ENCODE assay signal across 7 cellular contexts in the genomic region with DNA sequence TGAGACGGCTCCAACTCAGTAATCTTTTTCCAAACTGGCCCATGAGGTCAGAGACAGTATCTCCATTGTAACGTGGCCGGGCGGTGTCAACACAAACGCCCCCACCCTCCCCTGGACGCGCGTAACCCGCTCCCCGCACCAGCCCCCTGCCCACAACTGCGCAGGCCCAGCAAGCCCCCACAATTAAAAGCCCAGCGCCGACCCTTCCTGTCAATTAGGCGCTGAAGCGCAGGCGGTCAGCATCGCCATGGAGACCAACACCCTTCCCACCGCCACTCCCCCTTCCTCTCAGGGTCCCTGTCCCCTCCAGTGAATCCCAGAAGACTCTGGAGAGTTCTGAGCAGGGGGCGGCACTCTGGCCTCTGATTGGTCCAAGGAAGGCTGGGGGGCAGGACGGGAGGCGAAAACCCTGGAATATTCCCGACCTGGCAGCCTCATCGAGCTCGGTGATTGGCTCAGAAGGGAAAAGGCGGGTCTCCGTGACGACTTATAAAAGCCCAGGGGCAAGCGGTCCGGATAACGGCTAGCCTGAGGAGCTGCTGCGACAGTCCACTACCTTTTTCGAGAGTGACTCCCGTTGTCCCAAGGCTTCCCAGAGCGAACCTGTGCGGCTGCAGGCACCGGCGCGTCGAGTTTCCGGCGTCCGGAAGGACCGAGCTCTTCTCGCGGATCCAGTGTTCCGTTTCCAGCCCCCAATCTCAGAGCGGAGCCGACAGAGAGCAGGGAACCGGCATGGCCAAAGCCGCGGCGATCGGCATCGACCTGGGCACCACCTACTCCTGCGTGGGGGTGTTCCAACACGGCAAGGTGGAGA. TPM values are rescaled to one million over a fixed set of nuclear protein-coding genes. Genes with fewer than 3 reads are reported as not detected.
A peak's percentile ranks its signal among the peaks of the same experiment; 100 is the strongest.
DNase-seq lines count a peak whose midpoint lies in the region; ATAC-seq, FAIRE-seq and TF ChIP-seq lines count a peak whose summit lies in the region.

A gene (plus strand): TSS at position 519 of the 814 bp plus-strand sequence. CDS start 214 bp downstream, at position 733.
A gene (minus strand): TSS at position 259 of the 814 bp plus-strand sequence. CDS start 3,311 bp downstream, outside the sequence.

- peaks cover 9% of the 10 kb centered on the region for H3K79me1 ChIP-seq in trophoblast cell (ENCODE audit: low read length)

- no peak within 1 kb of the TSS for H4K12ac ChIP-seq in trophoblast cell (ENCODE audit: low read depth, low read length)

- H4K91ac ChIP-seq in trophoblast cell (ENCODE audit: low read depth, low read length): peak within 1 kb of the TSS; percentile 89

- H2AK5ac ChIP-seq in trophoblast cell (ENCODE audit: low read length): no peak within 1 kb of the TSS

- H2AFZ ChIP-seq in K562 (ENCODE audit: low read depth, low read length) (peak within 1 kb of the TSS; percentile 82), trophoblast cell (ENCODE audit: insufficient read depth, low read length, poor library complexity) (peak within 1 kb of the TSS; percentile 47)

- under 1% methylated on average over 56 of the region's 56 CpGs for WGBS in K562 (ENCODE audit: insufficient coverage, low coverage, missing lambda C conversion rate)
- no CpG with 5 or more reads among the region's 56 CpGs for WGBS in trophoblast cell (ENCODE audit: extremely low coverage, insufficient coverage, insufficient read length)
- WGBS in aorta, 2 donors: 1% methylated on average over 56 of the region's 56 CpGs

- H3K9ac ChIP-seq in K562 (ENCODE audit: insufficient read depth in 1 of 2, low read depth in 2 of 2, low read length in 2 of 2) (peak within 1 kb of the TSS; percentile 78 to 88), trophoblast cell (ENCODE audit: low read length) (peak within 1 kb of the TSS; percentile 64)

- H3K36me3 ChIP-seq in K562 (ENCODE audit: control insufficient read depth, insufficient read depth, low read length) (peaks cover 23% of the 10 kb centered on the region), right atrium auricular region (no peaks in the 10 kb centered on the region), trophoblast cell (ENCODE audit: control insufficient read depth in 1 of 2, insufficient read depth in 2 of 2, low read length in 2 of 2) (no peaks in the 10 kb centered on the region), aorta (ENCODE audit: control insufficient read depth in 1 of 2, insufficient read depth in 2 of 2, low read length in 1 of 2) (no peaks in the 10 kb centered on the region)

- BruUV-seq in K562 (replicated peaks; lab: Mats Ljungman, UMichigan): no TSS peak

- H3K4me3 ChIP-seq in K562 (peak within 1 kb of the TSS; percentile 54), right atrium auricular region (peak within 1 kb of the TSS; percentile 56 to 61), trophoblast cell (ENCODE audit: low read depth, low read length) (peak within 1 kb of the TSS; percentile 66), aorta (ENCODE audit: low read length in 2 of 2) (peak within 1 kb of the TSS; percentile 36 to 39)

- peaks cover 44% of the 10 kb centered on the region for H3K79me2 ChIP-seq in K562 (ENCODE audit: control insufficient read depth, insufficient read depth, low read length)
- H3K79me2 ChIP-seq in trophoblast cell (ENCODE audit: control insufficient read depth, insufficient read depth, low read length, poor library complexity): no peaks in the 10 kb centered on the region

- FAIRE-seq in K562 (lab: Jason Lieb, UNC): peak; percentile 90

- in situ Hi-C loops in K562 (cut with MboI): no loop called here

- TF ChIP-seq CTCF in K562 (IDR thresholded peaks at IDR 0.05 in 2 of 3, conservative IDR thresholded peaks at IDR 0.05 in 1 of 3; ENCODE audit: insufficient read depth in 2 of 3, low read depth in 1 of 3, low read length in 3 of 3): 0 out of 6 replicates have a peak, but pooled peaks of 1 of the 3 experiments have one; percentile 1
- TF ChIP-seq CTCF in right atrium auricular region (IDR thresholded peaks at IDR 0.05): no peak

- H3K4me3 Mint-ChIP-seq in T-helper 1 cell treated with Interleukin-12 subunit alpha and Interleukin-12 subunit beta and Interleukin-4 antibody, amounts not matched to agents 30 μg/mL and 1 μg/mL, for 36 hours: peak within 1 kb of the TSS; percentile 90

- no peaks in the 10 kb centered on the region for H3K27me3 ChIP-seq in K562 (ENCODE audit: control insufficient read depth in 2 of 2, insufficient read depth in 2 of 2, low read length in 2 of 2)
- H3K27me3 ChIP-seq in right atrium auricular region: no peaks in the 10 kb centered on the region
- H3K27me3 ChIP-seq in trophoblast cell (ENCODE audit: insufficient read depth, low read length): no peaks in the 10 kb centered on the region
- H3K27me3 ChIP-seq in aorta (ENCODE audit: control insufficient read depth in 1 of 2, insufficient read depth in 2 of 2, low read length in 1 of 2): no peaks in the 10 kb centered on the region

- H4K20me1 ChIP-seq in K562 (replicated peaks; ENCODE audit: control insufficient read depth, insufficient read depth, low read length): peaks cover 16% of the 10 kb centered on the region

- H2BK120ac ChIP-seq in trophoblast cell (ENCODE audit: insufficient read depth, low read length, poor library complexity): peak within 1 kb of the TSS; percentile 79

- peaks cover 38% of the 10 kb centered on the region for H3K4me1 Mint-ChIP-seq in T-helper 1 cell treated with Interleukin-12 subunit alpha and Interleukin-12 subunit beta and Interleukin-4 antibody, amounts not matched to agents 30 μg/mL and 1 μg/mL, for 36 hours (ENCODE audit: low read depth)

- peak; percentile 96 for DNase-seq in NCI-H1105 treated with DMSO at 0.1 percent for 48 hours (lab: John Stamatoyannopoulos, UW)
- DNase-seq in K562 (ENCODE audit: extremely low read depth in 1 of 4, low spot score in 3 of 4): peak; percentile 97 to 100 (median 98)
- DNase-seq in right atrium auricular region (ENCODE audit: low spot score): peak; percentile 98
- DNase-seq in trophoblast cell: peak; percentile 88 to 91
- peak; percentile 98 for DNase-seq in aorta

- peak; percentile 100 for TF ChIP-seq POLR2A in K562 (conservative IDR thresholded peaks at IDR 0.05)

- H3K9me3 ChIP-seq in K562 (replicated peaks; ENCODE audit: control insufficient read depth, insufficient read depth, low read depth, low read length) (no peaks in the 10 kb centered on the region), right atrium auricular region (no peaks in the 10 kb centered on the region), trophoblast cell (ENCODE audit: insufficient read depth, low read depth, low read length) (peaks cover 1% of the 10 kb centered on the region), aorta (ENCODE audit: control insufficient read depth, low read length) (no peaks in the 10 kb centered on the region)

- H3K4me1 ChIP-seq in K562 (replicated peaks in 1 of 2; ENCODE audit: control insufficient read depth in 2 of 2, insufficient read depth in 2 of 2, low read length in 2 of 2): peaks cover 29 to 37% of the 10 kb centered on the region in 2 experiments
- H3K4me1 ChIP-seq in right atrium auricular region: peaks cover 0 to 36% of the 10 kb centered on the region in 2 donors
- peaks cover 6 to 8% of the 10 kb centered on the region in 2 experiments for H3K4me1 ChIP-seq in trophoblast cell (ENCODE audit: control insufficient read depth in 1 of 2, insufficient read depth in 2 of 2, low read length in 2 of 2)
- peaks cover 0 to 4% of the 10 kb centered on the region in 2 donors for H3K4me1 ChIP-seq in aorta (ENCODE audit: control insufficient read depth in 1 of 2, insufficient read depth in 2 of 2, low read length in 2 of 2)

- peak within 1 kb of the TSS; percentile 55 for H3K14ac ChIP-seq in trophoblast cell (ENCODE audit: low read length)

- H3K4ac ChIP-seq in trophoblast cell (ENCODE audit: low read depth, low read length): peak within 1 kb of the TSS; percentile 16

- peak within 1 kb of the TSS; percentile 78 for H2BK5ac ChIP-seq in trophoblast cell (ENCODE audit: low read depth, low read length, poor library complexity)

- no peaks in the 10 kb centered on the region for H3K27me3 Mint-ChIP-seq in T-helper 1 cell treated with Interleukin-12 subunit alpha and Interleukin-12 subunit beta and Interleukin-4 antibody, amounts not matched to agents 30 μg/mL and 1 μg/mL, for 36 hours (ENCODE audit: low read depth)

- H4K8ac ChIP-seq in trophoblast cell (ENCODE audit: low read depth, low read length): peak within 1 kb of the TSS; percentile 69

- peak within 1 kb of the TSS; percentile 33 for H3K18ac ChIP-seq in trophoblast cell (ENCODE audit: low read length)

- peak; percentile 16 to 30; a peak in 3 of 4 replicates for TF ChIP-seq RAD21 in K562 (CRISPR knock-in tag; conservative IDR thresholded peaks at IDR 0.05 in 1 of 2, IDR thresholded peaks at IDR 0.05 in 1 of 2)

- H3K4me2 ChIP-seq in K562 (ENCODE audit: insufficient read depth, low read length): peak within 1 kb of the TSS; percentile 97
- peak within 1 kb of the TSS; percentile 75 for H3K4me2 ChIP-seq in trophoblast cell (ENCODE audit: low read length)

- no peak within 1 kb of the TSS for H2BK12ac ChIP-seq in trophoblast cell (ENCODE audit: low read length)

- H3K27ac ChIP-seq in K562 (ENCODE audit: extremely low read depth, low read depth, low read length) (peak within 1 kb of the TSS; percentile 97), right atrium auricular region (peak within 1 kb of the TSS; percentile 100), trophoblast cell (ENCODE audit: low read depth, low read length) (peak within 1 kb of the TSS; percentile 99), aorta (ENCODE audit: low read depth in 1 of 2, low read length in 2 of 2) (peak within 1 kb of the TSS; percentile 78 to 99)

- POLR2A ChIA-PET in K562 (lab: Yijun Ruan, JAX): interaction anchor here (0.6 to 4.5 kb wide), 33 partner anchors 9 to 1152 kb away, joined by 3 to 93 read pairs (median 4); a partner anchor contains a TSS

- no peaks in the 10 kb centered on the region for H3K9me1 ChIP-seq in K562 (ENCODE audit: control insufficient read depth, insufficient read depth, low read length)

- peak; percentile 33 for ATAC-seq in GM18868 (IDR thresholded peaks at IDR 0.05; ENCODE audit: unreplicated experiment)
- ATAC-seq in K562: peak; percentile 73
- peak; percentile 90 for ATAC-seq in aorta (ENCODE audit: low FRiP score)

- CTCF ChIA-PET in K562 (lab: Yijun Ruan, JAX; ENCODE audit: low intra/inter-chr PET ratio): no interaction called here

- H3K9me3 Mint-ChIP-seq in T-helper 1 cell treated with Interleukin-12 subunit alpha and Interleukin-12 subunit beta and Interleukin-4 antibody, amounts not matched to agents 30 μg/mL and 1 μg/mL, for 36 hours: no peaks in the 10 kb centered on the region

- intact Hi-C loops in K562 (cut with micrococcal nuclease): loop anchor here (2.0 kb wide), 1 partner anchor 20 kb away; a partner anchor contains a TSS
- intact Hi-C loops in aorta (cut with DNase I): no loop called here

- H3K27ac Mint-ChIP-seq in T-helper 1 cell treated with Interleukin-12 subunit alpha and Interleukin-12 subunit beta and Interleukin-4 antibody, amounts not matched to agents 30 μg/mL and 1 μg/mL, for 36 hours: peak within 1 kb of the TSS; percentile 88

- peaks cover 27% of the 10 kb centered on the region for H3K36me3 Mint-ChIP-seq in T-helper 1 cell treated with Interleukin-12 subunit alpha and Interleukin-12 subunit beta and Interleukin-4 antibody, amounts not matched to agents 30 μg/mL and 1 μg/mL, for 36 hours (ENCODE audit: low read depth)

- peak; percentile 85 for TF ChIP-seq EP300 in K562 (IDR thresholded peaks at IDR 0.05; ENCODE audit: low read length)

- no peak within 1 kb of the TSS for H3K23ac ChIP-seq in trophoblast cell (ENCODE audit: low read length)

RNA-seq across cellular contexts. Expression of the first gene that starts in this region (rescaled TPM):
- 90.0 and 172 TPM in 2 replicates for total RNA-seq in K562 (2011; cell fraction: chromatin; rRNA removed; ENCODE audit: low replicate concordance)
- 284 and 343 TPM in 2 replicates for total RNA-seq in K562 (2011; cell fraction: nucleolus; rRNA removed)
- total RNA-seq in K562 (2011; cell fraction: nucleoplasm; rRNA removed): 203 and 274 TPM in 2 replicates
- total RNA-seq in K562 (2014; rRNA removed): 230 and 366 TPM in 2 replicates
- 37.8 and 69.6 TPM in 2 replicates for total RNA-seq in K562 (2014; rRNA removed; fragmentation: Illumina TruSeq; extraction: Trizol)
- total RNA-seq in K562 (2015; rRNA removed; fragmentation: Illumina TruSeq; extraction: Trizol): 273 TPM in 2 replicates
- total RNA-seq in K562 (2021): 265 and 360 TPM in 2 replicates
- 101 and 215 TPM in 2 replicates for polyA plus RNA-seq in K562 (2011; rRNA removed)
- 154 and 272 TPM in 2 replicates for polyA plus RNA-seq in K562 (2011; cell fraction: cytosol; rRNA removed)
- polyA plus RNA-seq in K562 (2011; cell fraction: nucleus; rRNA removed): 168 and 272 TPM in 2 replicates
- polyA plus RNA-seq in K562 (2012): 308 and 430 TPM in 2 replicates
- 107 and 158 TPM in 2 replicates for polyA plus RNA-seq in K562 (2014; fragmentation: Illumina TruSeq; extraction: Trizol)
- polyA plus RNA-seq in K562 (2014; fragmentation: Nextera tagmentation; extraction: Ambion mirVana): 1 to 10 TPM; 2.2 to 4.1 TPM
- polyA plus RNA-seq in K562 (2014; rRNA removed): 158 and 192 TPM in 2 replicates
- polyA minus RNA-seq in K562 (2011; rRNA and poly(A)+ RNA removed): 86.6 and 87.6 TPM in 2 replicates
- polyA minus RNA-seq in K562 (2011; cell fraction: cytosol; rRNA and poly(A)+ RNA removed): 195 and 284 TPM in 2 replicates
- polyA minus RNA-seq in K562 (2011; cell fraction: nucleus; rRNA and poly(A)+ RNA removed): 57.8 and 195 TPM in 2 replicates
- total RNA-seq in right atrium auricular region: 100 to 1,000 TPM; 315 to 334 TPM
- 93.2 and 100 TPM in 2 replicates for polyA plus RNA-seq in trophoblast cell (2013)
- 100 to 1,000 TPM; 194 to 454 TPM for total RNA-seq in aorta
- polyA plus RNA-seq in aorta: 10 to 100 TPM; 55.1 to 98.7 TPM

RNA-seq across cellular contexts. Expression of the second gene that starts in this region (rescaled TPM):
- 0.97 and 1.8 TPM in 2 replicates for total RNA-seq in K562 (2011; cell fraction: chromatin; rRNA removed; ENCODE audit: low replicate concordance)
- 0.67 and 0.79 TPM in 2 replicates for total RNA-seq in K562 (2011; cell fraction: nucleolus; rRNA removed)
- total RNA-seq in K562 (2011; cell fraction: nucleoplasm; rRNA removed): 0.88 and 0.92 TPM in 2 replicates
- 0.82 and 1.0 TPM in 2 replicates for total RNA-seq in K562 (2014; rRNA removed)
- total RNA-seq in K562 (2014; rRNA removed; fragmentation: Illumina TruSeq; extraction: Trizol): 0.70 and 1.3 TPM in 2 replicates
- 1.1 and 1.3 TPM in 2 replicates for total RNA-seq in K562 (2015; rRNA removed; fragmentation: Illumina TruSeq; extraction: Trizol)
- total RNA-seq in K562 (2021): 1.0 and 1.1 TPM in 2 replicates
- polyA plus RNA-seq in K562 (2011; rRNA removed): 2.0 and 2.2 TPM in 2 replicates
- polyA plus RNA-seq in K562 (2011; cell fraction: cytosol; rRNA removed): 1.5 and 2.2 TPM in 2 replicates
- polyA plus RNA-seq in K562 (2011; cell fraction: nucleus; rRNA removed): 1.2 and 1.5 TPM in 2 replicates
- 2.3 and 3.1 TPM in 2 replicates for polyA plus RNA-seq in K562 (2012)
- polyA plus RNA-seq in K562 (2014; fragmentation: Illumina TruSeq; extraction: Trizol): 1.5 and 2.1 TPM in 2 replicates
- under 1 TPM; 0.14 to 0.34 TPM for polyA plus RNA-seq in K562 (2014; fragmentation: Nextera tagmentation; extraction: Ambion mirVana)
- 1.3 and 1.7 TPM in 2 replicates for polyA plus RNA-seq in K562 (2014; rRNA removed)
- 2.5 and 3.0 TPM in 2 replicates for polyA minus RNA-seq in K562 (2011; rRNA and poly(A)+ RNA removed)
- polyA minus RNA-seq in K562 (2011; cell fraction: cytosol; rRNA and poly(A)+ RNA removed): 1.2 and 1.4 TPM in 2 replicates
- 0.13 and 0.78 TPM in 2 replicates for polyA minus RNA-seq in K562 (2011; cell fraction: nucleus; rRNA and poly(A)+ RNA removed)
- 1 to 10 TPM; 1.1 to 1.6 TPM for total RNA-seq in right atrium auricular region
- polyA plus RNA-seq in trophoblast cell (2013): 0.87 and 0.94 TPM in 2 replicates
- 1 to 10 TPM; 1.9 TPM for total RNA-seq in aorta
- polyA plus RNA-seq in aorta: 1 to 10 TPM; 1.3 to 2.1 TPM

Comparison
In these comparisons a context has a peak if more than half of its experiments do, and no peak if none do; other contexts are left out.
1. Peak in every context shown above with its lines: DNase-seq, ATAC-seq, H3K4me3 ChIP-seq and H3K27ac ChIP-seq.
2. ATAC-seq: peak in every context shown above with its lines; median percentile 90 in aorta; 73 in K562; 33 in GM18868.